Comparison of ENCODE assay signal across 8 cellular contexts in genomic region chr3:141192345-141192744, GRCh38. TPM values are rescaled to one million over a fixed set of nuclear protein-coding genes. Genes with fewer than 3 reads are reported as not detected.
DNase-seq lines count a peak whose midpoint lies in the region; ATAC-seq and TF ChIP-seq lines count a peak whose summit lies in the region.

No MANE protein-coding gene starts in this region.

- H3K36me3 Mint-ChIP-seq in natural killer cell = no peaks in the 10 kb centered on the region

- H3K27me3 Mint-ChIP-seq in natural killer cell (ENCODE audit: low read depth in 2 of 2) = peaks cover 23 to 33% of the 10 kb centered on the region in 2 donors

- no peak overlapping the region for H3K27ac ChIP-seq in PC-3 (ENCODE audit: low read length)

- ATAC-seq in PC-3 (peak; percentile 99), esophagus mucosa (peak; percentile 100), natural killer cell (peak; percentile 99 to 100 (median 100))

- peaks cover 8 to 10% of the 10 kb centered on the region in 2 donors for H3K4me1 Mint-ChIP-seq in natural killer cell

- H3K27me3 ChIP-seq in PC-3 (ENCODE audit: low read length) = peaks cover 39% of the 10 kb centered on the region

- H4K20me1 ChIP-seq in PC-3 (ENCODE audit: low read length) = no peaks in the 10 kb centered on the region

- no peaks in the 10 kb centered on the region; the same call in 1 of the 2 replicates for H3K36me3 ChIP-seq in PC-3 (ENCODE audit: low read depth, low read length)

- no peak overlapping the region for H3K9ac ChIP-seq in PC-3 (ENCODE audit: low read length)

- no peaks in the 10 kb centered on the region for H3K9me3 Mint-ChIP-seq in natural killer cell

- CTCF ChIA-PET in PC-3 (lab: Charles Lee) = no interaction called here

- H2AFZ ChIP-seq in PC-3 (ENCODE audit: low read length) = no peak overlapping the region

- no peaks in the 10 kb centered on the region for H3F3A ChIP-seq in PC-3 (ENCODE audit: low read length, unreplicated experiment)

- TF ChIP-seq CTCF in PC-3 (conservative IDR thresholded peaks at IDR 0.05; ENCODE audit: low read depth, low read length) (peak; percentile 92), natural killer cell (IDR thresholded peaks at IDR 0.05) (peak; percentile 95)

- BruUV-seq in PC-3 (replicated peaks; lab: Mats Ljungman, UMichigan) = no TSS peak

- no peak overlapping the region for H3K4me3 Mint-ChIP-seq in natural killer cell

- no peaks in the 10 kb centered on the region for H3K9me2 ChIP-seq in PC-3 (replicated peaks; ENCODE audit: low read length)

- H3K27ac Mint-ChIP-seq in natural killer cell = no peak overlapping the region

- H3K4me2 ChIP-seq in PC-3 (ENCODE audit: low read length) = no peak overlapping the region

- no peaks in the 10 kb centered on the region for H3K9me3 ChIP-seq in PC-3 (ENCODE audit: low read length)

- peak; percentile 93 for DNase-seq in EL
- peak; percentile 94 for DNase-seq in GOT3 (lab: John Stamatoyannopoulos, UW)
- peak; percentile 94 to 95 for DNase-seq in Kasumi-1 (lab: John Stamatoyannopoulos, UW)
- peak; percentile 94 for DNase-seq in PC-3
- DNase-seq in activated T-cell treated with anti-CD3 and anti-CD28 coated beads for 4 hours = peak; percentile 99
- DNase-seq in natural killer cell = peak; percentile 95
- DNase-seq in stimulated activated naive CD4-positive, alpha-beta T cell (lab: John Stamatoyannopoulos, UW) = peak; percentile 90 to 98 (median 96)

- no peaks in the 10 kb centered on the region for H3K4me1 ChIP-seq in PC-3 (ENCODE audit: insufficient read depth, low read length)

- POLR2A ChIA-PET in PC-3 (lab: Charles Lee; ENCODE audit: unreplicated experiment) = no interaction called here

- H3K79me2 ChIP-seq in PC-3 (ENCODE audit: low read length) = no peaks in the 10 kb centered on the region

- no peak overlapping the region for H3K4me3 ChIP-seq in PC-3 (ENCODE audit: low read length)

- intact Hi-C loops in PC-3 (cut with micrococcal nuclease) = loop anchor here (1.0 to 2.0 kb wide), 3 partner anchors 86 to 294 kb away; no protein-coding TSS in a partner anchor
- intact Hi-C loops in natural killer cell (cut with micrococcal nuclease) = loop anchor here (1.0 to 10.0 kb wide), 4 partner anchors 181 to 294 kb away; no protein-coding TSS in a partner anchor

RNA-seq across cellular contexts. Expression of gene PXYLP1, which starts 39.3 kb away (rescaled TPM):
- total RNA-seq in PC-3 (2014; rRNA removed) (6.2 and 16.6 TPM in 2 replicates), esophagus mucosa (1.5 TPM), natural killer cell (10 to 100 TPM; 13.0 to 32.4 (median 21.7) TPM)
